ENCODE assay signal across 8 cellular contexts in the genomic region with DNA sequence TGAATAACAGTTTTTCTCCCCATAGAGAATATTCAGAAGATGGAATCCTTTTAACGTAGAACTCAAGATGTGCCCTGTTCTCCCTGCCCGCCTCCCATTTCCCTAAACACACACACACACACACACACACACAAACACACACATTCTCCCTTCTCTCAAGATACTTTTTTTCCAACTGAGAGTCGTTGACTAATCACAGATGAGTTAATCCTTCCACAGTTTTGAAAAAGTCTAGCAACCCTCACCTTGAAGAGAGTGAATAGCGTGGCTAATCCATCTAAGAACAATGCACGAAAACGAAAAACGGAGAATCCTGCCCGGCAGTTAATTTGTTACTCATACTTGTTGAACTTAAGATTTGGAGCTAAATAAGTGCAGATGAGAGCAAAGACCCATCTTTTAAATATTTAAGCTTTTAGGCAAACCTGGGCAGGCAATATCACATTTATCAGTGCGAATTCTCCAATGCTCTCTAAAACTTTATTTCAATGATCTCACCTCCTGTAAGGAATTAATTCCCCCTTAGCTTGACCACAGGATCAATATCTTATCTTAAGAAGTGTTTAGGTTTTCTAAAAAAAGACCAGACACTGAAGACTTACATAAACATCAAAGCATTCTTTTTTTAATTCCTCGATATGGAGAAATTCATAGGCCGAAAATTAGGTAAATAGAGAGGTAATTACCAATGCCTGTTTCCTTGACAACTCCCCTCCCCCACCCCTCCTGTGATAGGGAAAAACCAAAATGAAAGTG. TPM values are rescaled to one million over a fixed set of nuclear protein-coding genes. Genes with fewer than 3 reads are reported as not detected.
DNase-seq lines count a peak whose midpoint lies in the region; ATAC-seq and TF ChIP-seq lines count a peak whose summit lies in the region.

No MANE protein-coding gene starts in this region.

- H3K9me3 Mint-ChIP-seq in memory B cell = peaks cover 2% of the 10 kb centered on the region

- DNase-seq in G401 (ENCODE audit: low spot score) (peak; percentile 74), NCI-H146 (lab: John Stamatoyannopoulos, UW) (peak; percentile 93), cardiac fibroblast (ENCODE audit: low read depth in 2 of 2) (peak; percentile 59), memory B cell (ENCODE audit: low spot score in 2 of 2) (no peak), upper lobe of left lung (no peak), dedifferentiated amniotic fluid mesenchymal stem cell (ENCODE audit: extremely low spot score) (no peak)

- ATAC-seq in memory B cell (ENCODE audit: low read depth) (no peak), upper lobe of left lung (ENCODE audit: low FRiP score in 2 of 2) (no peak), GM19351 (IDR thresholded peaks at IDR 0.05; ENCODE audit: unreplicated experiment) (no peak), HG02588 (IDR thresholded peaks at IDR 0.05; ENCODE audit: unreplicated experiment) (no peak)

- peaks cover 14% of the 10 kb centered on the region for H3K27me3 Mint-ChIP-seq in memory B cell

- 42 to 44% methylated on average over 11 of the region's 11 CpGs for WGBS in upper lobe of left lung, 2 donors

- TF ChIP-seq CTCF in cardiac fibroblast (IDR thresholded peaks at IDR 0.05; ENCODE audit: low read depth, low read length) = no peak
- TF ChIP-seq CTCF in upper lobe of left lung (IDR thresholded peaks at IDR 0.05) = no peak

- no peaks in the 10 kb centered on the region for H3K9me3 ChIP-seq in upper lobe of left lung

- no peaks in the 10 kb centered on the region for H3K27me3 ChIP-seq in upper lobe of left lung

- TF ChIP-seq EP300 in upper lobe of left lung (IDR thresholded peaks at IDR 0.05) = no peak

- in situ Hi-C loops in G401 (cut with HindIII; ENCODE audit: low sequenced_read_pairs) = no loop called here

- peaks cover 6% of the 10 kb centered on the region for H3K4me1 Mint-ChIP-seq in memory B cell

- H3K36me3 Mint-ChIP-seq in memory B cell = peaks cover 2% of the 10 kb centered on the region

- H3K4me1 ChIP-seq in upper lobe of left lung = peaks cover 5 to 20% (median 7%) of the 10 kb centered on the region in 4 donors

- H3K36me3 ChIP-seq in upper lobe of left lung = no peaks in the 10 kb centered on the region

- H3K4me3 ChIP-seq in cardiac fibroblast (replicated peaks in 1 of 2; ENCODE audit: low read depth in 2 of 2, low read length in 2 of 2) (peak overlapping the region; percentile 70 to 79), upper lobe of left lung (peak overlapping the region in 3 of 4 donors; percentile 60 to 77 (median 63))

- peak overlapping the region in 2 of 4 donors; percentile 71 to 82 for H3K27ac ChIP-seq in upper lobe of left lung

- peak overlapping the region; percentile 94 for H3K27ac Mint-ChIP-seq in memory B cell

- peak overlapping the region; percentile 69 for H3K4me3 Mint-ChIP-seq in memory B cell

- no peak for TF ChIP-seq POLR2A in upper lobe of left lung (IDR thresholded peaks at IDR 0.05)

RNA-seq across cellular contexts. Expression of a gene that starts 1.1 kb away (rescaled TPM):
- 3.6 TPM in 2 replicates for total RNA-seq in G401 (2014; rRNA removed; shearing (Covaris generic))
- total RNA-seq in upper lobe of left lung = 10 to 100 TPM in 5 of 6 donors, 1 to 10 TPM in 1; 7.0 to 26.3 (median 14.4) TPM

Comparison
In these comparisons a context has a peak if more than half of its experiments do, and no peak if none do; other contexts are left out.
1. DNase-seq: peak in G401 (single experiment), NCI-H146 (single experiment) and cardiac fibroblast (2 of 2); none in memory B cell (0 of 2), upper lobe of left lung (0 of 2) and dedifferentiated amniotic fluid mesenchymal stem cell (single experiment).